Comparison of ENCODE assay signal across 31 cellular contexts in genomic region chr11:63557548-63557947, GRCh38. TPM values are rescaled to one million over a fixed set of nuclear protein-coding genes. Genes with fewer than 3 reads are reported as not detected.
"Had no signal": no experiment of that assay in that cellular context is flagged by ENCODE, and none has a peak within 500 bp of the region (broad histone marks: within the 10 kb centered on the region; RNA-seq: fewer than 3 reads in every experiment).

No MANE protein-coding gene starts in this region.

- H3K36me3 ChIP-seq: ascending aorta had no signal

- H3K4me3 ChIP-seq: ascending aorta, body of pancreas, SK-N-MC had no signal

- H3K4me1 ChIP-seq: body of pancreas had no signal

- H3K9me3 ChIP-seq: ascending aorta, body of pancreas had no signal

- DNase-seq: activated CD4-positive, alpha-beta T cell treated with anti-CD3 and anti-CD28 coated beads for 36 hours; activated CD4-positive, CD25-positive, alpha-beta regulatory T cell; activated CD8-positive, alpha-beta T cell treated with anti-CD3 and anti-CD28 coated beads for 36 hours; activated effector memory CD4-positive, alpha-beta T cell treated with Interleukin-2 at 50 U/mL for 16 hours; activated naive CD4-positive, alpha-beta T cell treated with Interleukin-2 at 50 U/mL for 16 hours; activated naive CD8-positive, alpha-beta T cell treated with anti-CD3 and anti-CD28 coated beads, Interleukin-2, amount 50 U/mL, for 24 hours; activated T-cell treated with anti-CD3 and anti-CD28 coated beads, Interleukin-2, amount 50 U/mL, for 24 hours; amniotic stem cell; body of pancreas; Karpas-422; NCI-H1105 treated with DMSO at 0.1 percent for 48 hours; NCI-H1436 treated with DMSO at 0.1 percent for 48 hours; NCI-H1930; NCI-H2171 treated with DMSO at 0.1 percent for 48 hours; NCI-H226; NCI-H526; NCI-H774; NK-92 treated with Interleukin-12 subunit alpha and Interleukin-12 subunit beta, amount 100 ng/mL, for 24 hours; OCI-M1; RPMI8226; T-cell; T-helper 2 cell; T1000 had no signal

- H3K27ac ChIP-seq: ascending aorta, body of pancreas, SK-N-MC had no signal

- H3K27me3 ChIP-seq: ascending aorta, body of pancreas had no signal

- ATAC-seq: activated CD4-positive, alpha-beta T cell treated with anti-CD3 and anti-CD28 coated beads for 36 hours; activated CD8-positive, alpha-beta T cell treated with anti-CD3 and anti-CD28 coated beads for 36 hours; activated naive CD4-positive, alpha-beta T cell treated with anti-CD3 and anti-CD28 coated beads, Interleukin-2, amount 50 U/mL, for 72 hours; activated naive CD8-positive, alpha-beta T cell treated with anti-CD3 and anti-CD28 coated beads, Interleukin-2, amount 50 U/mL, for 24 hours; body of pancreas; Panc1; Right ventricle myocardium inferior; T-cell had no signal

- FAIRE-seq: TTC549 had no signal

RNA-seq across cellular contexts. Expression of gene PLAAT2, which starts 5.6 kb away (rescaled TPM):
- total RNA-seq: activated CD4-positive, alpha-beta T cell treated with anti-CD3 and anti-CD28 coated beads for 36 hours; activated naive CD4-positive, alpha-beta T cell treated with anti-CD3 and anti-CD28 coated beads, Interleukin-2, amount 50 U/mL, for 72 hours; activated T-helper 1 cell treated with anti-CD3 and anti-CD28 coated beads, Interleukin-12 subunit alpha, Interleukin-12 subunit beta, Interleukin-2, Interleukin-4 antibody, amounts not matched to agents 30 ng/mL and 10 ng/mL and 1 ng/mL, durations not matched to agents 14 hours and 24 hours and 36 hours; ascending aorta; body of pancreas; NCI-H460 had no signal

RNA-seq across cellular contexts. Expression of gene PLAAT4, which starts 20.9 kb away (rescaled TPM):
- total RNA-seq: NCI-H460 had no signal

RNA-seq across cellular contexts. Expression of gene LGALS12, which starts 51.7 kb away (rescaled TPM):
- total RNA-seq: activated CD4-positive, alpha-beta T cell treated with anti-CD3 and anti-CD28 coated beads for 36 hours; activated CD8-positive, alpha-beta T cell treated with anti-CD3 and anti-CD28 coated beads for 36 hours; activated naive CD4-positive, alpha-beta T cell treated with anti-CD3 and anti-CD28 coated beads, Interleukin-2, amount 50 U/mL, for 72 hours; activated T-helper 1 cell treated with anti-CD3 and anti-CD28 coated beads, Interleukin-12 subunit alpha, Interleukin-12 subunit beta, Interleukin-2, Interleukin-4 antibody, amounts not matched to agents 30 ng/mL and 10 ng/mL and 1 ng/mL, durations not matched to agents 14 hours and 24 hours and 36 hours; ascending aorta; NCI-H460; T-cell had no signal
